Comparison of ENCODE assay signal across 11 cellular contexts in genomic region chr5:10602031-10602806, GRCh38. TPM values are rescaled to one million over a fixed set of nuclear protein-coding genes. Genes with fewer than 3 reads are reported as not detected.
DNase-seq lines count a peak whose midpoint lies in the region; ATAC-seq and TF ChIP-seq lines count a peak whose summit lies in the region.
"Had no signal": no experiment of that assay in that cellular context is flagged by ENCODE, and none has a peak within 500 bp of the region (broad histone marks: within the 10 kb centered on the region; RNA-seq: fewer than 3 reads in every experiment).

No MANE protein-coding gene starts in this region.

- no peak overlapping the region for H4K5ac ChIP-seq in IMR-90 (ENCODE audit: low read depth, low read length)

- no peak overlapping the region for H3K4ac ChIP-seq in IMR-90 (ENCODE audit: low read depth, low read length)

- H3K27ac ChIP-seq in IMR-90 (ENCODE audit: insufficient read depth, low read length) (no peak overlapping the region), ascending aorta (peak overlapping the region; percentile 72 to 82)

- H3K36me3 Mint-ChIP-seq in stimulated activated memory B cell treated with anti-CD40 and anti-IgM and Interleukin-4, amounts not matched to agents 10 μg/mL and 1 μg/mL and 100 μg/mL, for 72 hours, result peaks cover 45% of the 10 kb centered on the region
- peaks cover 13% of the 10 kb centered on the region for H3K36me3 Mint-ChIP-seq in activated T-helper 1 cell treated with anti-CD3 and anti-CD28 coated beads, Interleukin-12 subunit alpha, Interleukin-12 subunit beta, Interleukin-2, Interleukin-4 antibody, amounts not matched to agents 30 ng/mL and 10 ng/mL and 1 ng/mL, durations not matched to agents 14 hours and 24 hours and 36 hours (ENCODE audit: low read depth)
- H3K36me3 Mint-ChIP-seq in progenitor cell of endocrine pancreas (ENCODE audit: insufficient read depth), result peaks cover 2% of the 10 kb centered on the region
- H3K36me3 Mint-ChIP-seq: stimulated activated effector memory CD8-positive, alpha-beta T cell treated with anti-CD3 and anti-CD28 coated beads, Interleukin-12 subunit alpha, Interleukin-12 subunit beta, amount 100 ng/mL, for 72 hours had no signal

- peaks cover 3% of the 10 kb centered on the region for H3K9me3 Mint-ChIP-seq in stimulated activated memory B cell treated with anti-CD40 and anti-IgM and Interleukin-4, amounts not matched to agents 10 μg/mL and 1 μg/mL and 100 μg/mL, for 72 hours
- no peaks in the 10 kb centered on the region for H3K9me3 Mint-ChIP-seq in activated T-helper 1 cell treated with anti-CD3 and anti-CD28 coated beads, Interleukin-12 subunit alpha, Interleukin-12 subunit beta, Interleukin-2, Interleukin-4 antibody, amounts not matched to agents 30 ng/mL and 10 ng/mL and 1 ng/mL, durations not matched to agents 14 hours and 24 hours and 36 hours
- peaks cover 6% of the 10 kb centered on the region for H3K9me3 Mint-ChIP-seq in progenitor cell of endocrine pancreas (ENCODE audit: low read depth)
- H3K9me3 Mint-ChIP-seq: stimulated activated effector memory CD8-positive, alpha-beta T cell treated with anti-CD3 and anti-CD28 coated beads, Interleukin-12 subunit alpha, Interleukin-12 subunit beta, amount 100 ng/mL, for 72 hours had no signal

- CTCF ChIA-PET in IMR-90 (lab: Yijun Ruan, JAX), result interaction anchor here (0.6 kb wide), 1 partner anchor 34 kb away, joined by 3 read pairs; no protein-coding TSS in a partner anchor

- DNase-seq in IMR-90 (no peak), ascending aorta (ENCODE audit: low spot score in 2 of 2) (no peak), inferior parietal cortex (ENCODE audit: extremely low spot score) (peak; percentile 70), progenitor cell of endocrine pancreas (ENCODE audit: low spot score, unreplicated experiment) (no peak), GF-D8 (lab: John Stamatoyannopoulos, UW) (no peak), D341Med (ENCODE audit: low spot score) (no peak)
- DNase-seq in activated T-helper 1 cell treated with anti-CD3 and anti-CD28 coated beads, Interleukin-12 subunit alpha, Interleukin-12 subunit beta, Interleukin-2, Interleukin-4 antibody, amounts not matched to agents 30 ng/mL and 10 ng/mL and 1 ng/mL, durations not matched to agents 14 hours and 24 hours and 36 hours (ENCODE audit: low spot score), result no peak
- DNase-seq: glutamatergic neuron had no signal

- H3K36me3 ChIP-seq in IMR-90 (ENCODE audit: control insufficient read depth, insufficient read depth, low read length) (no peaks in the 10 kb centered on the region), ascending aorta (no peaks in the 10 kb centered on the region)

- H3K18ac ChIP-seq in IMR-90 (ENCODE audit: low read depth, low read length), result no peak overlapping the region

- no peak overlapping the region for H2BK5ac ChIP-seq in IMR-90 (ENCODE audit: low read depth, low read length, poor library complexity, severe bottlenecking)

- no peak overlapping the region for H3K4me3 Mint-ChIP-seq in stimulated activated memory B cell treated with anti-CD40 and anti-IgM and Interleukin-4, amounts not matched to agents 10 μg/mL and 1 μg/mL and 100 μg/mL, for 72 hours
- H3K4me3 Mint-ChIP-seq in activated T-helper 1 cell treated with anti-CD3 and anti-CD28 coated beads, Interleukin-12 subunit alpha, Interleukin-12 subunit beta, Interleukin-2, Interleukin-4 antibody, amounts not matched to agents 30 ng/mL and 10 ng/mL and 1 ng/mL, durations not matched to agents 14 hours and 24 hours and 36 hours, result no peak overlapping the region
- no peak overlapping the region for H3K4me3 Mint-ChIP-seq in progenitor cell of endocrine pancreas (ENCODE audit: low read depth)
- H3K4me3 Mint-ChIP-seq: activated naive CD8-positive, alpha-beta T cell; stimulated activated effector memory CD8-positive, alpha-beta T cell treated with anti-CD3 and anti-CD28 coated beads, Interleukin-12 subunit alpha, Interleukin-12 subunit beta, amount 100 ng/mL, for 72 hours had no signal

- 0 out of 2 replicates have a peak overlapping the region, but pooled peaks have one; percentile 19 for H3K56ac ChIP-seq in IMR-90 (ENCODE audit: extremely low read depth, insufficient read depth, low read length)

- H4K20me1 ChIP-seq in IMR-90 (ENCODE audit: insufficient read depth, low read length), result peaks cover 29% of the 10 kb centered on the region; the same call in 1 of the 2 replicates

- no peak overlapping the region for H3K23ac ChIP-seq in IMR-90 (ENCODE audit: low read depth, low read length)

- H3K4me1 ChIP-seq in IMR-90 (ENCODE audit: control insufficient read depth, insufficient read depth, low read length) (peaks cover 13% of the 10 kb centered on the region), ascending aorta (peaks cover 2 to 27% of the 10 kb centered on the region in 2 donors)

- peaks cover 8 to 49% of the 10 kb centered on the region in 2 experiments for H3K79me1 ChIP-seq in IMR-90 (ENCODE audit: low read depth in 1 of 2, low read length in 2 of 2)

- H3K9me1 ChIP-seq in IMR-90 (ENCODE audit: insufficient read depth, low read length), result peaks cover 18% of the 10 kb centered on the region

- peak overlapping the region; percentile 56 for H2AK5ac ChIP-seq in IMR-90 (ENCODE audit: low read depth, low read length)

- POLR2A ChIA-PET in IMR-90 (lab: Charles Lee; ENCODE audit: unreplicated experiment), result interaction anchor here (0.6 kb wide), 1 partner anchor 28 kb away, joined by 3 read pairs; no protein-coding TSS in a partner anchor

- H2AFZ ChIP-seq in IMR-90 (replicated peaks; ENCODE audit: low read length, poor library complexity), result no peak overlapping the region

- BruUV-seq in IMR-90 (replicated peaks; lab: Mats Ljungman, UMichigan), result no TSS peak

- peak overlapping the region; percentile 86 for H3K27ac Mint-ChIP-seq in stimulated activated memory B cell treated with anti-CD40 and anti-IgM and Interleukin-4, amounts not matched to agents 10 μg/mL and 1 μg/mL and 100 μg/mL, for 72 hours
- H3K27ac Mint-ChIP-seq in activated T-helper 1 cell treated with anti-CD3 and anti-CD28 coated beads, Interleukin-12 subunit alpha, Interleukin-12 subunit beta, Interleukin-2, Interleukin-4 antibody, amounts not matched to agents 30 ng/mL and 10 ng/mL and 1 ng/mL, durations not matched to agents 14 hours and 24 hours and 36 hours, result no peak overlapping the region
- no peak overlapping the region for H3K27ac Mint-ChIP-seq in progenitor cell of endocrine pancreas
- H3K27ac Mint-ChIP-seq: activated naive CD8-positive, alpha-beta T cell had no signal

- ATAC-seq in IMR-90 (ENCODE audit: low read depth), result no peak
- no peak for ATAC-seq in stimulated activated memory B cell treated with anti-CD40 and anti-IgM and Interleukin-4, amounts not matched to agents 10 μg/mL and 1 μg/mL and 100 μg/mL, for 72 hours

- in situ Hi-C loops in IMR-90 (cut with MboI; ENCODE audit: low sequenced_read_pairs), result no loop called here

- H2BK120ac ChIP-seq in IMR-90 (ENCODE audit: low read depth, low read length), result no peak overlapping the region

- no peaks in the 10 kb centered on the region for H3K27me3 ChIP-seq in IMR-90 (ENCODE audit: control insufficient read depth, insufficient read depth, low read length)
- H3K27me3 ChIP-seq in ascending aorta, result no peaks in the 10 kb centered on the region

- peak overlapping the region; percentile 41; the same call in 1 of the 2 replicates for H3K14ac ChIP-seq in IMR-90 (replicated peaks; ENCODE audit: low read depth, low read length)

- H2BK20ac ChIP-seq in IMR-90 (ENCODE audit: low read depth, low read length), result no peak overlapping the region; the same call in 1 of the 2 replicates

- dilution Hi-C loops in IMR-90 (cut with HindIII; ENCODE audit: low sequenced_read_pairs, unreplicated experiment), result no loop called here

- H3K4me1 Mint-ChIP-seq in stimulated activated memory B cell treated with anti-CD40 and anti-IgM and Interleukin-4, amounts not matched to agents 10 μg/mL and 1 μg/mL and 100 μg/mL, for 72 hours, result peaks cover 63% of the 10 kb centered on the region
- peaks cover 48% of the 10 kb centered on the region for H3K4me1 Mint-ChIP-seq in activated T-helper 1 cell treated with anti-CD3 and anti-CD28 coated beads, Interleukin-12 subunit alpha, Interleukin-12 subunit beta, Interleukin-2, Interleukin-4 antibody, amounts not matched to agents 30 ng/mL and 10 ng/mL and 1 ng/mL, durations not matched to agents 14 hours and 24 hours and 36 hours (ENCODE audit: low read depth)
- H3K4me1 Mint-ChIP-seq in progenitor cell of endocrine pancreas (ENCODE audit: low read depth), result peaks cover 8% of the 10 kb centered on the region

- H2BK15ac ChIP-seq in IMR-90 (ENCODE audit: low read depth, low read length), result no peak overlapping the region

- no peak overlapping the region for H3K4me2 ChIP-seq in IMR-90 (ENCODE audit: low read depth, low read length)

- peak overlapping the region; percentile 12 for H2AK9ac ChIP-seq in IMR-90 (replicated peaks; ENCODE audit: low read depth, low read length, poor library complexity)

- TF ChIP-seq POLR2A in IMR-90 (IDR thresholded peaks at IDR 0.05; ENCODE audit: low read depth, low read length), result no peak

- intact Hi-C loops in IMR-90 (cut with micrococcal nuclease), result no loop called here
- intact Hi-C loops in ascending aorta (cut with DNase I), result loop anchor here (2.0 to 10.0 kb wide), 3 partner anchors 27 to 153 kb away; no protein-coding TSS in a partner anchor
- intact Hi-C loops in activated T-helper 1 cell treated with anti-CD3 and anti-CD28 coated beads, Interleukin-12 subunit alpha, Interleukin-12 subunit beta, Interleukin-2, Interleukin-4 antibody, amounts not matched to agents 30 ng/mL and 10 ng/mL and 1 ng/mL, durations not matched to agents 14 hours and 24 hours and 36 hours (cut with micrococcal nuclease), result no loop called here

- H3K9me3 ChIP-seq in IMR-90 (ENCODE audit: control insufficient read depth, insufficient read depth, low read length) (no peaks in the 10 kb centered on the region), ascending aorta (no peaks in the 10 kb centered on the region)

- no peaks in the 10 kb centered on the region for H3K27me3 Mint-ChIP-seq in stimulated activated memory B cell treated with anti-CD40 and anti-IgM and Interleukin-4, amounts not matched to agents 10 μg/mL and 1 μg/mL and 100 μg/mL, for 72 hours
- H3K27me3 Mint-ChIP-seq in activated T-helper 1 cell treated with anti-CD3 and anti-CD28 coated beads, Interleukin-12 subunit alpha, Interleukin-12 subunit beta, Interleukin-2, Interleukin-4 antibody, amounts not matched to agents 30 ng/mL and 10 ng/mL and 1 ng/mL, durations not matched to agents 14 hours and 24 hours and 36 hours (ENCODE audit: insufficient read depth), result peaks cover 7% of the 10 kb centered on the region
- H3K27me3 Mint-ChIP-seq in progenitor cell of endocrine pancreas, result peaks cover 3% of the 10 kb centered on the region

- H4K91ac ChIP-seq in IMR-90 (ENCODE audit: insufficient read depth, low read depth, low read length), result peak overlapping the region; percentile 5

- H4K8ac ChIP-seq in IMR-90 (ENCODE audit: low read depth in 2 of 2, low read length in 2 of 2), result no peak overlapping the region

- H3K9ac ChIP-seq in IMR-90 (ENCODE audit: low read depth, low read length), result no peak overlapping the region

- TF ChIP-seq RAD21 in IMR-90 (IDR thresholded peaks at IDR 0.05; ENCODE audit: low read length), result no peak

- TF ChIP-seq CTCF in IMR-90 (conservative IDR thresholded peaks at IDR 0.05; ENCODE audit: low read depth, low read length) (no peak), ascending aorta (IDR thresholded peaks at IDR 0.05) (no peak), progenitor cell of endocrine pancreas (IDR thresholded peaks at IDR 0.05; ENCODE audit: unreplicated experiment) (no peak)

- H3K4me3 ChIP-seq in IMR-90 (ENCODE audit: insufficient read depth, low read depth, low read length) (no peak overlapping the region), ascending aorta (peak overlapping the region in 1 of 2 donors; percentile 47)

- WGBS in IMR-90 (ENCODE audit: extremely low coverage in 2 of 2, insufficient read length in 1 of 2), 2 experiments, result 84% methylated on average over 10 of the region's 15 CpGs; no CpG with 5 or more reads in 1 of the 2 experiments

RNA-seq across cellular contexts. Expression of gene ANKRD33B, which starts 38.3 kb away (rescaled TPM):
- total RNA-seq in IMR-90 (2012; rRNA removed) (2.5 and 2.8 TPM in 2 replicates), ascending aorta (7.2 TPM), progenitor cell of endocrine pancreas (2.1 and 3.3 TPM in 2 replicates)
- polyA plus RNA-seq in IMR-90 (2012; rRNA removed), result 3.3 and 3.8 TPM in 2 replicates
- polyA plus RNA-seq in IMR-90 (2012; cell fraction: cytosol; rRNA removed), result 2.2 and 3.2 TPM in 2 replicates
- polyA plus RNA-seq in IMR-90 (2012; cell fraction: nucleus; rRNA removed; ENCODE audit: low replicate concordance), result 13.5 and 13.8 TPM in 2 replicates
- 21.4 and 21.5 TPM in 2 replicates for total RNA-seq in activated T-helper 1 cell treated with anti-CD3 and anti-CD28 coated beads, Interleukin-12 subunit alpha, Interleukin-12 subunit beta, Interleukin-2, Interleukin-4 antibody, amounts not matched to agents 30 ng/mL and 10 ng/mL and 1 ng/mL, durations not matched to agents 14 hours and 24 hours and 36 hours
